Comparison of ENCODE assay signal across 27 cellular contexts in genomic region chr14:93987815-93988476, GRCh38. TPM values are rescaled to one million over a fixed set of nuclear protein-coding genes. Genes with fewer than 3 reads are reported as not detected.
"Had no signal": no experiment of that assay in that cellular context is flagged by ENCODE, and none has a peak within 500 bp of the region (broad histone marks: within the 10 kb centered on the region; RNA-seq: fewer than 3 reads in every experiment).

No MANE protein-coding gene starts in this region.

- H3K9me3 Mint-ChIP-seq: activated CD4-positive, alpha-beta T cell treated with anti-CD3 and anti-CD28 coated beads, Interleukin-2, amount 10 ng/mL, durations not matched to agents 7 days and 5 days; activated T-cell treated with anti-CD3 and anti-CD28 coated beads, Interleukin-2, amount 50 U/mL, for 72 hours; memory B cell; neural crest cell; stimulated activated naive CD8-positive, alpha-beta T cell treated with anti-CD3 and anti-CD28 coated beads, Interleukin-15, amount 100 ng/mL, for 72 hours had no signal

- H3K4me3 ChIP-seq: breast epithelium, mucosa of descending colon, prostate gland, suprapubic skin, upper lobe of right lung had no signal

- ATAC-seq: activated CD8-positive, alpha-beta T cell treated with anti-CD3 and anti-CD28 coated beads, Interleukin-2, amount 10 ng/mL, durations not matched to agents 7 days and 5 days; activated T-cell treated with anti-CD3 and anti-CD28 coated beads, Interleukin-2, amount 50 U/mL, for 72 hours; mucosa of descending colon; stimulated activated naive CD8-positive, alpha-beta T cell treated with anti-CD3 and anti-CD28 coated beads, Interleukin-15, amount 100 ng/mL, for 72 hours; upper lobe of right lung had no signal

- DNase-seq: activated CD4-positive, alpha-beta T cell treated with anti-CD3 and anti-CD28 coated beads, Interleukin-2, amount 10 ng/mL, durations not matched to agents 7 days and 5 days; activated CD8-positive, alpha-beta T cell treated with anti-CD3 and anti-CD28 coated beads, Interleukin-2, amount 10 ng/mL, durations not matched to agents 7 days and 5 days; activated effector memory CD4-positive, alpha-beta T cell treated with anti-CD3 and anti-CD28 coated beads, Interleukin-2, amount 50 U/mL, for 16 hours; activated naive CD4-positive, alpha-beta T cell treated with anti-CD3 and anti-CD28 coated beads, Interleukin-2, amount 50 U/mL, for 16 hours; activated T-cell treated with anti-CD3 and anti-CD28 coated beads, Interleukin-2, amount 50 U/mL, for 72 hours; cortex of kidney; erythroblast; mucosa of descending colon; naive B cell; small intestine; stimulated activated CD4-positive, alpha-beta T cell treated with anti-CD3 and anti-CD28 coated beads, Interleukin-15, amount 100 ng/mL, for 24 hours; stimulated activated CD4-positive, alpha-beta T cell treated with anti-CD3 and anti-CD28 coated beads, Interleukin-2, amount 100 ng/mL, for 48 hours; stimulated activated naive CD8-positive, alpha-beta T cell treated with anti-CD3 and anti-CD28 coated beads, Interleukin-15, amount 100 ng/mL, for 72 hours; T1000; upper lobe of right lung had no signal

- H3K36me3 Mint-ChIP-seq: memory B cell had no signal

- H3K36me3 ChIP-seq: breast epithelium, prostate gland, suprapubic skin, upper lobe of right lung had no signal

- H3K9me3 ChIP-seq: breast epithelium, mucosa of descending colon, prostate gland, suprapubic skin, upper lobe of right lung had no signal

- H3K27me3 ChIP-seq: breast epithelium, suprapubic skin, upper lobe of right lung had no signal

- H3K4me3 Mint-ChIP-seq: activated CD4-positive, alpha-beta T cell treated with anti-CD3 and anti-CD28 coated beads, Interleukin-2, amount 10 ng/mL, durations not matched to agents 7 days and 5 days; activated CD8-positive, alpha-beta T cell treated with anti-CD3 and anti-CD28 coated beads, Interleukin-2, amount 10 ng/mL, durations not matched to agents 7 days and 5 days; memory B cell; naive B cell; neural crest cell; stimulated activated naive CD8-positive, alpha-beta T cell treated with anti-CD3 and anti-CD28 coated beads, Interleukin-15, amount 100 ng/mL, for 72 hours had no signal

- H3K4me1 ChIP-seq: breast epithelium, prostate gland, upper lobe of right lung had no signal

- H3K27ac Mint-ChIP-seq: activated CD4-positive, alpha-beta T cell treated with anti-CD3 and anti-CD28 coated beads, Interleukin-2, amount 10 ng/mL, durations not matched to agents 7 days and 5 days; activated CD8-positive, alpha-beta T cell treated with anti-CD3 and anti-CD28 coated beads, Interleukin-2, amount 10 ng/mL, durations not matched to agents 7 days and 5 days; activated T-cell treated with anti-CD3 and anti-CD28 coated beads, Interleukin-2, amount 50 U/mL, for 72 hours; memory B cell; naive B cell had no signal

- H3K27ac ChIP-seq: breast epithelium, prostate gland, suprapubic skin, upper lobe of right lung had no signal

RNA-seq across cellular contexts. Expression of gene CCDC197, which starts 9.2 kb away (rescaled TPM):
- total RNA-seq: activated CD4-positive, alpha-beta T cell treated with anti-CD3 and anti-CD28 coated beads, Interleukin-2, amount 10 ng/mL, durations not matched to agents 7 days and 5 days; activated CD8-positive, alpha-beta T cell treated with anti-CD3 and anti-CD28 coated beads, Interleukin-2, amount 10 ng/mL, durations not matched to agents 7 days and 5 days; astrocyte; breast epithelium; frontal cortex; mucosa of descending colon; neural crest cell; osteoblast; prostate gland; suprapubic skin; T-helper 1 cell treated with Interleukin-12 subunit alpha and Interleukin-12 subunit beta and Interleukin-4 antibody, amounts not matched to agents 30 ng/mL and 1 ng/mL, for 36 hours; upper lobe of right lung had no signal
- polyA plus RNA-seq: adipose tissue, keratinocyte, right cardiac atrium, small intestine had no signal
